8 cellular contexts compared by ENCODE assay signal in genomic region chr5:55535199-55535905, GRCh38. TPM values are rescaled to one million over a fixed set of nuclear protein-coding genes. Genes with fewer than 3 reads are reported as not detected.
DNase-seq lines count a peak whose midpoint lies in the region; ATAC-seq and TF ChIP-seq lines count a peak whose summit lies in the region.

No MANE protein-coding gene starts in this region.

- H3K36me3 ChIP-seq in IMR-90 (ENCODE audit: control insufficient read depth, insufficient read depth, low read length): no peaks in the 10 kb centered on the region
- H3K36me3 ChIP-seq in kidney epithelial cell (ENCODE audit: control insufficient read depth, insufficient read depth, low read length): no peaks in the 10 kb centered on the region
- H3K36me3 ChIP-seq in stomach: peaks cover 0 to 5% (median 2%) of the 10 kb centered on the region in 4 donors

- H3K4me1 ChIP-seq in IMR-90 (ENCODE audit: control insufficient read depth, insufficient read depth, low read length) (0 out of 2 replicates have a peak, but pooled peaks cover 3% of the 10 kb centered on the region), stomach (peaks cover 6 to 44% (median 29%) of the 10 kb centered on the region in 4 donors)

- peak overlapping the region; percentile 78 for H4K5ac ChIP-seq in IMR-90 (ENCODE audit: low read depth, low read length)

- in situ Hi-C loops in IMR-90 (cut with MboI; ENCODE audit: low sequenced_read_pairs): no loop called here
- in situ Hi-C loops in astrocyte of the spinal cord (cut with HindIII; ENCODE audit: low sequenced_read_pairs): no loop called here

- H3K27me3 ChIP-seq in IMR-90 (ENCODE audit: control insufficient read depth, insufficient read depth, low read length) (no peaks in the 10 kb centered on the region), kidney epithelial cell (ENCODE audit: control insufficient read depth, insufficient read depth, low read length) (no peaks in the 10 kb centered on the region), stomach (no peaks in the 10 kb centered on the region)

- H2AK5ac ChIP-seq in IMR-90 (ENCODE audit: low read depth, low read length): peak overlapping the region; percentile 1; the same call in 1 of the 2 replicates

- intact Hi-C loops in IMR-90 (cut with micrococcal nuclease): loop anchor here (2.0 to 10.0 kb wide), 2 partner anchors 129 to 191 kb away; no protein-coding TSS in a partner anchor
- intact Hi-C loops in stomach (cut with DNase I; ENCODE audit: low total_unique reads): no loop called here

- H3K9me3 ChIP-seq in IMR-90 (ENCODE audit: control insufficient read depth, insufficient read depth, low read length) (no peaks in the 10 kb centered on the region), stomach (no peaks in the 10 kb centered on the region)

- no peak for TF ChIP-seq RAD21 in IMR-90 (IDR thresholded peaks at IDR 0.05; ENCODE audit: low read length)

- H3K23ac ChIP-seq in IMR-90 (ENCODE audit: low read depth, low read length): peak overlapping the region; percentile 55; the same call in 1 of the 2 replicates

- peak overlapping the region; percentile 93 for H3K14ac ChIP-seq in IMR-90 (replicated peaks; ENCODE audit: low read depth, low read length)

- DNase-seq in AG10803 (ENCODE audit: low read depth) (no peak), IMR-90 (peak; percentile 4), astrocyte of the spinal cord (ENCODE audit: low read depth, low spot score) (no peak), kidney epithelial cell (ENCODE audit: low read depth) (no peak), stomach (no peak), GDM1 (lab: John Stamatoyannopoulos, UW) (no peak)

- TF ChIP-seq POLR2A in IMR-90 (IDR thresholded peaks at IDR 0.05; ENCODE audit: low read depth, low read length): no peak
- no peak for TF ChIP-seq POLR2A in stomach (IDR thresholded peaks at IDR 0.05)

- peak overlapping the region; percentile 88 for H3K4me2 ChIP-seq in IMR-90 (ENCODE audit: low read depth, low read length)

- H2BK20ac ChIP-seq in IMR-90 (ENCODE audit: low read depth, low read length): peak overlapping the region; percentile 63; the same call in 1 of the 2 replicates

- ATAC-seq in GM19351 (IDR thresholded peaks at IDR 0.05; ENCODE audit: unreplicated experiment) (peak; percentile 10), IMR-90 (ENCODE audit: low read depth) (peak; percentile 10), HG03521 (IDR thresholded peaks at IDR 0.05; ENCODE audit: unreplicated experiment) (no peak)

- peak overlapping the region; percentile 69 for H3K18ac ChIP-seq in IMR-90 (ENCODE audit: low read depth, low read length)

- H3K27ac ChIP-seq in IMR-90 (ENCODE audit: insufficient read depth, low read length) (peak overlapping the region; percentile 58), stomach (peak overlapping the region; percentile 90 to 99 (median 96))

- CTCF ChIA-PET in IMR-90 (lab: Yijun Ruan, JAX): interaction anchor here (0.6 kb wide), 2 partner anchors 152 to 997 kb away, joined by 3 read pairs; no protein-coding TSS in a partner anchor

- BruUV-seq in IMR-90 (replicated peaks; lab: Mats Ljungman, UMichigan): no TSS peak

- H3K56ac ChIP-seq in IMR-90 (ENCODE audit: extremely low read depth, insufficient read depth, low read length): peak overlapping the region; percentile 20; the same call in 1 of the 2 replicates

- POLR2A ChIA-PET in IMR-90 (lab: Charles Lee; ENCODE audit: unreplicated experiment): no interaction called here

- peak overlapping the region; percentile 79; the same call in 2 of the 3 replicates for H2BK15ac ChIP-seq in IMR-90 (ENCODE audit: low read depth, low read length)

- H3K9me1 ChIP-seq in IMR-90 (ENCODE audit: insufficient read depth, low read length): no peaks in the 10 kb centered on the region

- H2AK9ac ChIP-seq in IMR-90 (replicated peaks; ENCODE audit: low read depth, low read length, poor library complexity): peak overlapping the region; percentile 63

- peaks cover 8 to 30% of the 10 kb centered on the region in 2 experiments for H3K79me1 ChIP-seq in IMR-90 (ENCODE audit: low read depth in 1 of 2, low read length in 2 of 2)

- peaks cover 11% of the 10 kb centered on the region for H4K20me1 ChIP-seq in IMR-90 (ENCODE audit: insufficient read depth, low read length)

- peak overlapping the region; percentile 88 to 96 for H4K8ac ChIP-seq in IMR-90 (ENCODE audit: low read depth in 2 of 2, low read length in 2 of 2)

- peak overlapping the region; percentile 99 for H2AFZ ChIP-seq in IMR-90 (replicated peaks; ENCODE audit: low read length, poor library complexity)

- peak overlapping the region; percentile 93 for H3K4ac ChIP-seq in IMR-90 (ENCODE audit: low read depth, low read length)

- dilution Hi-C loops in IMR-90 (cut with HindIII; ENCODE audit: low sequenced_read_pairs, unreplicated experiment): no loop called here

- peak overlapping the region; percentile 94 for H3K4me3 ChIP-seq in AG10803 (ENCODE audit: low read length)
- H3K4me3 ChIP-seq in IMR-90 (ENCODE audit: insufficient read depth, low read depth, low read length): peak overlapping the region; percentile 93
- H3K4me3 ChIP-seq in astrocyte of the spinal cord (ENCODE audit: low read depth, low read length): peak overlapping the region; percentile 73
- peak overlapping the region; percentile 88 for H3K4me3 ChIP-seq in kidney epithelial cell (ENCODE audit: low read depth, low read length)
- H3K4me3 ChIP-seq in stomach: peak overlapping the region; percentile 66 to 89 (median 72)

- peak overlapping the region; percentile 62 for H3K9ac ChIP-seq in IMR-90 (ENCODE audit: low read depth, low read length)

- 0% methylated on average over 6 of the region's 19 CpGs; no CpG with 5 or more reads in 1 of the 2 experiments for WGBS in IMR-90 (ENCODE audit: extremely low coverage in 2 of 2, insufficient read length in 1 of 2), 2 experiments
- 11 to 19% (median 13%) methylated on average over 14 to 19 of the region's 19 CpGs for WGBS in stomach, 5 donors

- peak; percentile 41 for TF ChIP-seq EP300 in stomach (IDR thresholded peaks at IDR 0.05)

- peak overlapping the region; percentile 84 for H4K91ac ChIP-seq in IMR-90 (ENCODE audit: insufficient read depth, low read depth, low read length)

- H2BK5ac ChIP-seq in IMR-90 (ENCODE audit: low read depth, low read length, poor library complexity, severe bottlenecking): peak overlapping the region; percentile 69

- H2BK120ac ChIP-seq in IMR-90 (ENCODE audit: low read depth, low read length): peak overlapping the region; percentile 86

- TF ChIP-seq CTCF in AG10803 (conservative IDR thresholded peaks at IDR 0.05; ENCODE audit: low read length): no peak; the same call in 1 of the 2 replicates
- TF ChIP-seq CTCF in IMR-90 (conservative IDR thresholded peaks at IDR 0.05; ENCODE audit: low read depth, low read length): no peak
- no peak for TF ChIP-seq CTCF in astrocyte of the spinal cord (IDR thresholded peaks at IDR 0.05; ENCODE audit: low read depth, low read length)
- no peak for TF ChIP-seq CTCF in kidney epithelial cell (IDR thresholded peaks at IDR 0.05; ENCODE audit: insufficient read depth, low read length, poor library complexity, severe bottlenecking)
- TF ChIP-seq CTCF in stomach (IDR thresholded peaks at IDR 0.05): no peak

TF ChIP-seq in IMR-90, 13 proteins besides CTCF, POLR2A, EP300 and RAD21:
- TF ChIP-seq SMC3 (IDR thresholded peaks at IDR 0.05; ENCODE audit: low read depth, low read length) (no peak), MAZ (IDR thresholded peaks at IDR 0.05; ENCODE audit: borderline replicate concordance, low read depth, low read length) (no peak), RCOR1 (IDR thresholded peaks at IDR 0.05; ENCODE audit: insufficient replicate concordance, low read length) (no peak), ELK1 (IDR thresholded peaks at IDR 0.05; ENCODE audit: borderline replicate concordance, low read depth, low read length) (no peak), NFE2L2 (IDR thresholded peaks at IDR 0.05; ENCODE audit: low read depth, low read length) (no peak), CHD1 (IDR thresholded peaks at IDR 0.05; ENCODE audit: low read depth, low read length) (no peak), CEBPB (IDR thresholded peaks at IDR 0.05; ENCODE audit: low read depth, low read length) (no peak), MXI1 (IDR thresholded peaks at IDR 0.05; ENCODE audit: borderline replicate concordance, low read depth, low read length) (no peak), BHLHE40 (IDR thresholded peaks at IDR 0.05; ENCODE audit: low read depth, low read length) (no peak), RFX5 (IDR thresholded peaks at IDR 0.05; ENCODE audit: low read depth, low read length) (no peak), FOS (IDR thresholded peaks at IDR 0.05; ENCODE audit: low read depth, low read length) (no peak), MAFK (IDR thresholded peaks at IDR 0.05; ENCODE audit: low read depth, low read length) (no peak)
- TF ChIP-seq, protein P1, sequence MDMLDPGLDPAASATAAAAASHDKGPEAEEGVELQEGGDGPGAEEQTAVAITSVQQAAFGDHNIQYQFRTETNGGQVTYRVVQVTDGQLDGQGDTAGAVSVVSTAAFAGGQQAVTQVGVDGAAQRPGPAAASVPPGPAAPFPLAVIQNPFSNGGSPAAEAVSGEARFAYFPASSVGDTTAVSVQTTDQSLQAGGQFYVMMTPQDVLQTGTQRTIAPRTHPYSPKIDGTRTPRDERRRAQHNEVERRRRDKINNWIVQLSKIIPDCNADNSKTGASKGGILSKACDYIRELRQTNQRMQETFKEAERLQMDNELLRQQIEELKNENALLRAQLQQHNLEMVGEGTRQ (IDR thresholded peaks at IDR 0.05; ENCODE audit: low read depth, low read length): no peak
TF ChIP-seq in IMR-90: peak in this region for 0.

RNA-seq across cellular contexts. Expression of gene PLPP1, which starts 0.6 kb away (rescaled TPM):
- total RNA-seq in IMR-90 (2012; rRNA removed): 21.3 and 24.7 TPM in 2 replicates
- 19.2 and 20.4 TPM in 2 replicates for polyA plus RNA-seq in IMR-90 (2012; rRNA removed)
- 14.9 and 15.4 TPM in 2 replicates for polyA plus RNA-seq in IMR-90 (2012; cell fraction: cytosol; rRNA removed)
- 11.4 and 14.9 TPM in 2 replicates for polyA plus RNA-seq in IMR-90 (2012; cell fraction: nucleus; rRNA removed; ENCODE audit: low replicate concordance)
- total RNA-seq in kidney epithelial cell: 26.6 and 28.8 TPM in 2 replicates
- total RNA-seq in stomach: 100 to 1,000 TPM in 3 of 5 donors, 10 to 100 TPM in 2; 63.6 to 592 (median 175) TPM
- 10 to 100 TPM; 29.5 to 48.7 (median 32.4) TPM for polyA plus RNA-seq in stomach
